10 cellular contexts compared by ENCODE assay signal in genomic region chr9:17906204-17906840, GRCh38.
DNase-seq lines count a peak whose midpoint lies in the region; ATAC-seq and TF ChIP-seq lines count a peak whose summit lies in the region.
"Had no signal": no experiment of that assay in that cellular context is flagged by ENCODE, and none has a peak within 500 bp of the region (broad histone marks: within the 10 kb centered on the region; RNA-seq: fewer than 3 reads in every experiment).

No MANE protein-coding gene starts in this region.

- no peaks in the 10 kb centered on the region for H3K9me3 Mint-ChIP-seq in GM23338
- H3K9me3 Mint-ChIP-seq: dendritic cell treated with granulocyte-macrophage colony-stimulating factor and Interleukin-4, amounts not matched to agents 40 ng/mL and 50 ng/mL, for 4 days had no signal

- H3K27me3 ChIP-seq in GM23338 (ENCODE audit: insufficient read depth) (peaks cover 63% of the 10 kb centered on the region), adipocyte (replicated peaks; ENCODE audit: control insufficient read depth, insufficient read depth, low read length) (peaks cover 48% of the 10 kb centered on the region), gastrocnemius medialis (peaks cover 5 to 19% (median 11%) of the 10 kb centered on the region in 3 donors)

- H4K20me1 ChIP-seq in GM23338 (replicated peaks; ENCODE audit: insufficient read depth), result no peaks in the 10 kb centered on the region

- H3K4me2 ChIP-seq in GM23338, result peak overlapping the region; percentile 97

- H3K36me3 Mint-ChIP-seq in GM23338 (ENCODE audit: low read depth), result no peaks in the 10 kb centered on the region

- intact Hi-C loops in gastrocnemius medialis (cut with DNase I; ENCODE audit: low total_unique reads), result no loop called here

- peaks cover 41% of the 10 kb centered on the region for H3K27me3 Mint-ChIP-seq in GM23338 (ENCODE audit: insufficient read depth, low read depth, poor library complexity)

- peaks cover 8% of the 10 kb centered on the region for H3K4me1 ChIP-seq in GM23338 (ENCODE audit: insufficient read depth)
- peaks cover 8% of the 10 kb centered on the region for H3K4me1 ChIP-seq in adipocyte (ENCODE audit: control insufficient read depth, insufficient read depth, low read length)
- H3K4me1 ChIP-seq in gastrocnemius medialis, result no peaks in the 10 kb centered on the region

- H3K36me3 ChIP-seq in GM23338 (ENCODE audit: insufficient read depth) (no peaks in the 10 kb centered on the region), adipocyte (ENCODE audit: control insufficient read depth, insufficient read depth, low read length, severe bottlenecking) (no peaks in the 10 kb centered on the region), gastrocnemius medialis (no peaks in the 10 kb centered on the region)

- peak overlapping the region; percentile 97 for H2AFZ ChIP-seq in GM23338

- no peak overlapping the region for H3K27ac ChIP-seq in GM23338 (ENCODE audit: low read depth)
- H3K27ac ChIP-seq in gastrocnemius medialis, result no peak overlapping the region

- TF ChIP-seq POLR2A in gastrocnemius medialis (IDR thresholded peaks at IDR 0.05), result no peak

- H3K79me2 ChIP-seq in GM23338 (replicated peaks; ENCODE audit: insufficient read depth), result no peaks in the 10 kb centered on the region

- H3K4me3 Mint-ChIP-seq in GM23338, result peak overlapping the region; percentile 79
- H3K4me3 Mint-ChIP-seq: dendritic cell treated with granulocyte-macrophage colony-stimulating factor and Interleukin-4, amounts not matched to agents 40 ng/mL and 50 ng/mL, for 4 days had no signal

- ATAC-seq in GM23338 (peak; percentile 79), gastrocnemius medialis (no peak), GM21447 (IDR thresholded peaks at IDR 0.05; ENCODE audit: unreplicated experiment) (no peak)

- no peak overlapping the region for H3K27ac Mint-ChIP-seq in GM23338
- H3K27ac Mint-ChIP-seq: dendritic cell treated with granulocyte-macrophage colony-stimulating factor and Interleukin-4, amounts not matched to agents 40 ng/mL and 50 ng/mL, for 4 days had no signal

- 0 out of 2 replicates have a peak, but pooled peaks cover 4% of the 10 kb centered on the region for H3F3A ChIP-seq in GM23338 (replicated peaks; ENCODE audit: low read depth)

- DNase-seq in GM23338 (ENCODE audit: low spot score) (peak; percentile 75), adipocyte (ENCODE audit: low read depth) (peak; percentile 44), iPS-NIHi11 (ENCODE audit: low spot score) (peak; percentile 68), gastrocnemius medialis (no peak), EL (no peak), HCEC 1CT (no peak), pons (ENCODE audit: low spot score) (no peak)
- DNase-seq: GF-D8 had no signal

- no peaks in the 10 kb centered on the region for H3K9me2 ChIP-seq in GM23338 (ENCODE audit: insufficient read depth)

- no peak overlapping the region for H3K9ac ChIP-seq in adipocyte (ENCODE audit: low read length)

- in situ Hi-C loops in gastrocnemius medialis (cut with MboI; ENCODE audit: low sequenced_read_pairs in 4 of 4), result loop anchor here in 1 of 4 donors (25.0 kb wide), 1 partner anchor 106 kb away; no protein-coding TSS in a partner anchor

- peaks cover 6% of the 10 kb centered on the region; the same call in 1 of the 3 replicates for H3K4me1 Mint-ChIP-seq in GM23338

- H3K4me3 ChIP-seq in GM23338, result peak overlapping the region; percentile 81
- H3K4me3 ChIP-seq in adipocyte (ENCODE audit: low read length), result peak overlapping the region; percentile 56
- peak overlapping the region in 3 of 4 donors; percentile 9 to 19 (median 11) for H3K4me3 ChIP-seq in gastrocnemius medialis

- peaks cover 9% of the 10 kb centered on the region for H3K9me3 ChIP-seq in adipocyte (ENCODE audit: control insufficient read depth, low read length)
- no peaks in the 10 kb centered on the region for H3K9me3 ChIP-seq in gastrocnemius medialis

- TF ChIP-seq CTCF in GM23338 (conservative IDR thresholded peaks at IDR 0.05; ENCODE audit: low read depth in 2 of 2) (no peak), gastrocnemius medialis (IDR thresholded peaks at IDR 0.05 in 4 of 5, conservative IDR thresholded peaks at IDR 0.05 in 1 of 5) (no peak)

TF ChIP-seq in GM23338, 12 proteins besides CTCF, POLR2A, EP300 and RAD21:
- no peak for TF ChIP-seq EZH2phosphoT487 (IDR thresholded peaks at IDR 0.05; ENCODE audit: unreplicated experiment)
- peak; percentile 62 for TF ChIP-seq EZH2 (IDR thresholded peaks at IDR 0.05; ENCODE audit: low read depth, unreplicated experiment)
- no peak for TF ChIP-seq CREB1 (CRISPR knock-in tag; IDR thresholded peaks at IDR 0.05; ENCODE audit: low read depth)
- no peak for TF ChIP-seq NANOG (IDR thresholded peaks at IDR 0.05; ENCODE audit: borderline replicate concordance)
- no peak for TF ChIP-seq ZNF331 (CRISPR knock-in tag; IDR thresholded peaks at IDR 0.05; ENCODE audit: low read depth)
- no peak for TF ChIP-seq ZNF462 (CRISPR knock-in tag; IDR thresholded peaks at IDR 0.05)
- no peak for TF ChIP-seq POLR2AphosphoS5 (IDR thresholded peaks at IDR 0.05; ENCODE audit: low read depth)

Comparison
In these comparisons a context has a peak if more than half of its experiments do, and no peak if none do; other contexts are left out.
1. DNase-seq: peak in GM23338 (single experiment), adipocyte (single experiment) and iPS-NIHi11 (single experiment); none in gastrocnemius medialis (0 of 2), EL (single experiment), HCEC 1CT (single experiment) and pons (single experiment).
2. H3K4me3 ChIP-seq: peak in every context shown above with its lines; median percentile 81 in GM23338; 56 in adipocyte; 11 in gastrocnemius medialis.